In the genomic region with DNA sequence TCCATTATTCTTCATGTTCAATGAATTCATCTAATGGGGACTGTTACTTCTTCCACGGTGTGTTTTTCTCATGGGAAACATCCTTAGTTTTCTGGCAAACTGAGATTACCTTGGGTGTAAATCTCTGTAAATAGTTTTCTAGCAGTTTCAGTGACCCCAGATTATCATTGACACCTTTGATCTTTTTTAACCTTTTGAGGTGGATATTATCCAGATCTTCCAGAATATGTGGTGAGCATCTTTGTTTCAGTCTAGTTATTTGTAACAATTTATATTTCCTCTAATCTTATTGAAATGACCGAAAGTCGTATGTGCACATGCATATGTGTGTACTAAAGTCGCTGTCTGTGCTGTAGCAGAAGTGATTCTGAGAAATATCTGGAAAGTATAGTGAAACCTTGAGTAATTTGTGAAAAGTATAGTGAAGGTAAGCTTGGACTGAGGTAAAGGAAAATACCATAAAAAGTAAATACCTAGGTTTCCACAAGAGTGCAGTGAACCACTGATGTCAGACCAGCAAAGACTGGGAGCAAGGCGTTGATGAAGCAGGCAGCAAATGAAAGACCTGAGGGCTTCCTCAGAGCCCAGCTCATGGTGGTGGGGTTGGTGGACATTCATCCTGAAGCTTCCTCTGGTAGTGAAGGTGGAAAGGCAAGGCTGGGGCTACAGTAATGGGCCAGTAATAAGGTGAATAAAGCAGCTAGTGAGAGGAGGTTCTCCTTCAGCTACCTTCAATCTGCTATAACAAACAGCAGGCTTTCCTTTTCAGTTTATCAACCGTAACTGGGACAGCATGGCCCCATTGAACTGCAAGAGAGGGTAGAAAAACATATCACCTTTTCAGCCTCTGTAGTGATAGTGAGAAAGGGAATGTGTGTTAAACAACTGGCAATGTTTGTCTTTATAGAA, we compare ENCODE assay signal across 11 cellular contexts.
A peak's percentile ranks its signal among the peaks of the same experiment; 100 is the strongest.
DNase-seq lines count a peak whose midpoint lies in the region; ATAC-seq, FAIRE-seq and TF ChIP-seq lines count a peak whose summit lies in the region.
"Had no signal": no experiment of that assay in that cellular context is flagged by ENCODE, and none has a peak within 500 bp of the region (broad histone marks: within the 10 kb centered on the region; RNA-seq: fewer than 3 reads in every experiment).

No MANE protein-coding gene starts in this region.

- no peak overlapping the region for H3K4me3 ChIP-seq in GM12865 (ENCODE audit: low read depth, low read length)

- DNase-seq in GM12865 (ENCODE audit: low read depth) (peak; percentile 77), GM19239 (ENCODE audit: insufficient read length, low spot score) (no peak), mesenteric fat pad (ENCODE audit: low spot score) (no peak), DMS53 treated with DMSO at 0.1 percent for 48 hours (lab: John Stamatoyannopoulos, UW; ENCODE audit: unreplicated experiment) (no peak), ecto neural progenitor cell (ENCODE audit: low spot score) (no peak), immature natural killer cell (no peak)
- DNase-seq: retina had no signal

- H3K27ac Mint-ChIP-seq in immature natural killer cell = no peak overlapping the region
- H3K27ac Mint-ChIP-seq: activated naive CD4-positive, alpha-beta T cell treated with anti-CD3 and anti-CD28 coated beads, Interleukin-2, amount 50 U/mL, for 24 hours; memory B cell had no signal

- FAIRE-seq in GM19239 (lab: Jason Lieb, UNC) = peak; percentile 85

- ATAC-seq in HG02678 (IDR thresholded peaks at IDR 0.05; ENCODE audit: unreplicated experiment) (peak; percentile 95), HG03442 (IDR thresholded peaks at IDR 0.05; ENCODE audit: unreplicated experiment) (peak; percentile 96)

- no peak overlapping the region for H3K4me3 Mint-ChIP-seq in immature natural killer cell
- H3K4me3 Mint-ChIP-seq: activated naive CD4-positive, alpha-beta T cell treated with anti-CD3 and anti-CD28 coated beads, Interleukin-2, amount 50 U/mL, for 24 hours; memory B cell had no signal

- TF ChIP-seq CTCF in GM12865 (IDR thresholded peaks at IDR 0.05; ENCODE audit: insufficient read depth, low read depth, low read length, missing control alignments) = no peak

- H3K36me3 Mint-ChIP-seq in immature natural killer cell = no peaks in the 10 kb centered on the region
- H3K36me3 Mint-ChIP-seq: activated naive CD4-positive, alpha-beta T cell treated with anti-CD3 and anti-CD28 coated beads, Interleukin-2, amount 50 U/mL, for 24 hours; memory B cell had no signal

- peaks cover 0 to 3% (median 0%) of the 10 kb centered on the region in 3 donors for H3K27me3 Mint-ChIP-seq in immature natural killer cell (ENCODE audit: low read depth in 3 of 3)
- H3K27me3 Mint-ChIP-seq: activated naive CD4-positive, alpha-beta T cell treated with anti-CD3 and anti-CD28 coated beads, Interleukin-2, amount 50 U/mL, for 24 hours; memory B cell had no signal

- no peaks in the 10 kb centered on the region for H3K4me1 Mint-ChIP-seq in immature natural killer cell
- H3K4me1 Mint-ChIP-seq: memory B cell had no signal

- peaks cover 0 to 20% (median 3%) of the 10 kb centered on the region in 6 donors for H3K9me3 Mint-ChIP-seq in immature natural killer cell
- H3K9me3 Mint-ChIP-seq: activated naive CD4-positive, alpha-beta T cell treated with anti-CD3 and anti-CD28 coated beads, Interleukin-2, amount 50 U/mL, for 24 hours; memory B cell had no signal
